Comparison of ENCODE assay signal across 1 cellular context in genomic region chr4:4249342-4249741, GRCh38.
TF ChIP-seq lines count a peak whose summit lies in the region.

No MANE protein-coding gene starts in this region.

TF ChIP-seq in HepG2, 621 proteins besides CTCF, POLR2A, EP300 and RAD21:
- TF ChIP-seq ZBTB33 (CRISPR knock-in tag; IDR thresholded peaks at IDR 0.05) = peak; percentile 83; the same call in 1 of the 2 replicates
